Comparison of ENCODE assay signal across 15 cellular contexts in the genomic region with DNA sequence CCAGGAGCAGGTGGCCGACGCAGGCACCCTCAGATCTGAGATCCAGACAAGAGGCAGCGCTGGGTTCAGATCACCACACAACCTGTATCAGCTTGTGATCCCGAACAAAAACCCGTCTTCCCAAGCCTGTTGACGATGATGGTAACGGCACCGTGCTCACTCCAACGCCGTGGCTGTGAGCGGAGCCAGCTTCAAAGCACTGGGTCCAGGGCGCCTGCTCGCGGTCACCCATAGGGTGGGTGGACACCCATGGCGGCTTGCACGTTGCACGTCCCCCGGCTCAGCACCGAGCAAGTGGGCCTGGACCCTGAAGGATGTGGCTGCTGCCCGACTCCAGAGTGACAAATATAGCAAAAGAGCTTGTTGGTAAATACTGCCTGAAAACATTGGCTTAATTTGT. TPM values are rescaled to one million over a fixed set of nuclear protein-coding genes. Genes with fewer than 3 reads are reported as not detected.
DNase-seq lines count a peak whose midpoint lies in the region; ATAC-seq and TF ChIP-seq lines count a peak whose summit lies in the region.
"Had no signal": no experiment of that assay in that cellular context is flagged by ENCODE, and none has a peak within 500 bp of the region (broad histone marks: within the 10 kb centered on the region; RNA-seq: fewer than 3 reads in every experiment).

No MANE protein-coding gene starts in this region.

- no peak for DNase-seq in CD8-positive, alpha-beta T cell
- DNase-seq in activated naive CD8-positive, alpha-beta T cell treated with anti-CD3 and anti-CD28 coated beads for 36 hours: no peak
- DNase-seq in NCI-H146 treated with DMSO at 0.1 percent for 48 hours (lab: John Stamatoyannopoulos, UW; ENCODE audit: unreplicated experiment): no peak
- DNase-seq: C1 segment of cervical spinal cord, Caco-2, HCEC 1CT, Kasumi-1, NCI-H2081, NCI-H510A treated with DMSO at 0.1 percent for 48 hours, Peyer's patch, SHP77 treated with DMSO at 0.1 percent for 48 hours had no signal

- H3K4me1 Mint-ChIP-seq in CD8-positive, alpha-beta T cell (ENCODE audit: low read depth): peaks cover 60% of the 10 kb centered on the region
- H3K4me1 Mint-ChIP-seq in brain: peaks cover 67% of the 10 kb centered on the region
- H3K4me1 Mint-ChIP-seq in activated naive CD8-positive, alpha-beta T cell treated with anti-CD3 and anti-CD28 coated beads for 36 hours: peaks cover 38% of the 10 kb centered on the region

- H3K9me3 Mint-ChIP-seq in CD8-positive, alpha-beta T cell: no peaks in the 10 kb centered on the region
- peaks cover 0 to 5% (median 0%) of the 10 kb centered on the region in 5 experiments for H3K9me3 Mint-ChIP-seq in brain
- H3K9me3 Mint-ChIP-seq in activated naive CD8-positive, alpha-beta T cell treated with anti-CD3 and anti-CD28 coated beads for 36 hours: no peaks in the 10 kb centered on the region

- intact Hi-C loops in CD8-positive, alpha-beta T cell (cut with DNase I, micrococcal nuclease): no loop called here

- CTCF ChIA-PET in CD8-positive, alpha-beta T cell (lab: Charles Lee): interaction anchor here (2.9 kb wide), 1 partner anchor 12 kb away, joined by 8 read pairs; no protein-coding TSS in a partner anchor

- H3K4me1 ChIP-seq in CD8-positive, alpha-beta T cell (ENCODE audit: insufficient read depth, low read length): peaks cover 38% of the 10 kb centered on the region
- H3K4me1 ChIP-seq in muscle layer of colon (ENCODE audit: insufficient read depth, low read length): peaks cover 36% of the 10 kb centered on the region
- H3K4me1 ChIP-seq: Caco-2 had no signal

- no peaks in the 10 kb centered on the region for H3K27me3 Mint-ChIP-seq in CD8-positive, alpha-beta T cell (ENCODE audit: low read depth)
- no peaks in the 10 kb centered on the region for H3K27me3 Mint-ChIP-seq in brain
- no peaks in the 10 kb centered on the region for H3K27me3 Mint-ChIP-seq in activated naive CD8-positive, alpha-beta T cell treated with anti-CD3 and anti-CD28 coated beads for 36 hours

- H3K36me3 Mint-ChIP-seq in CD8-positive, alpha-beta T cell: peaks cover 35% of the 10 kb centered on the region
- H3K36me3 Mint-ChIP-seq in brain: peaks cover 48% of the 10 kb centered on the region
- H3K36me3 Mint-ChIP-seq in activated naive CD8-positive, alpha-beta T cell treated with anti-CD3 and anti-CD28 coated beads for 36 hours: no peaks in the 10 kb centered on the region

- H3K27me3 ChIP-seq in CD8-positive, alpha-beta T cell (ENCODE audit: insufficient read depth, low read length): no peaks in the 10 kb centered on the region
- no peaks in the 10 kb centered on the region for H3K27me3 ChIP-seq in muscle layer of colon (ENCODE audit: control insufficient read depth in 1 of 2, insufficient read depth in 2 of 2, low read length in 2 of 2)
- H3K27me3 ChIP-seq: Peyer's patch had no signal

- ATAC-seq in CD8-positive, alpha-beta T cell: no peak
- ATAC-seq in HG02678 (IDR thresholded peaks at IDR 0.05; ENCODE audit: unreplicated experiment): no peak

- H3K9me3 ChIP-seq in CD8-positive, alpha-beta T cell (ENCODE audit: low read length): no peaks in the 10 kb centered on the region
- H3K9me3 ChIP-seq in muscle layer of colon (ENCODE audit: low read length): no peaks in the 10 kb centered on the region
- H3K9me3 ChIP-seq: Caco-2, Peyer's patch had no signal

- H3K36me3 ChIP-seq in CD8-positive, alpha-beta T cell (ENCODE audit: insufficient read depth, low read length): no peaks in the 10 kb centered on the region
- peaks cover 4% of the 10 kb centered on the region for H3K36me3 ChIP-seq in muscle layer of colon (ENCODE audit: insufficient read depth, low read length)

- TF ChIP-seq CTCF in CD8-positive, alpha-beta T cell (IDR thresholded peaks at IDR 0.05): no peak
- no peak for TF ChIP-seq CTCF in brain (conservative IDR thresholded peaks at IDR 0.05)

- H3K27ac ChIP-seq in CD8-positive, alpha-beta T cell (ENCODE audit: low read depth, low read length): no peak overlapping the region
- H3K27ac ChIP-seq in muscle layer of colon (ENCODE audit: low read depth, low read length): peak overlapping the region; percentile 24
- H3K27ac ChIP-seq in temporal lobe (ENCODE audit: low read depth, low read length): peak overlapping the region; percentile 57
- H3K27ac ChIP-seq: Peyer's patch had no signal

- H3K4me3 ChIP-seq in CD8-positive, alpha-beta T cell (ENCODE audit: low read depth, low read length): no peak overlapping the region
- H3K4me3 ChIP-seq in muscle layer of colon (ENCODE audit: low read depth in 1 of 2, low read length in 2 of 2): no peak overlapping the region
- H3K4me3 ChIP-seq: Peyer's patch had no signal

- no peak overlapping the region for H3K4me3 Mint-ChIP-seq in CD8-positive, alpha-beta T cell
- H3K4me3 Mint-ChIP-seq in brain: no peak overlapping the region
- no peak overlapping the region for H3K4me3 Mint-ChIP-seq in activated naive CD8-positive, alpha-beta T cell treated with anti-CD3 and anti-CD28 coated beads for 36 hours

- no peak overlapping the region for H3K9ac ChIP-seq in muscle layer of colon (ENCODE audit: low read length)

- POLR2A ChIA-PET in CD8-positive, alpha-beta T cell (lab: Charles Lee): interaction anchor here (3.4 kb wide), 1 partner anchor 80 kb away, joined by 14 read pairs; no protein-coding TSS in a partner anchor

- peak overlapping the region; percentile 41 for H3K27ac Mint-ChIP-seq in CD8-positive, alpha-beta T cell
- H3K27ac Mint-ChIP-seq in brain: peak overlapping the region; percentile 23 to 97 (median 72)
- H3K27ac Mint-ChIP-seq in activated naive CD8-positive, alpha-beta T cell treated with anti-CD3 and anti-CD28 coated beads for 36 hours: no peak overlapping the region

RNA-seq across cellular contexts. Expression of a gene that starts 40.9 kb away (rescaled TPM):
- total RNA-seq in CD8-positive, alpha-beta T cell: 10 to 100 TPM; 65.8 to 69.8 TPM
- 8.0 TPM for polyA plus RNA-seq in brain (ENCODE audit: insufficient read depth, low read depth, low replicate concordance)
- total RNA-seq in temporal lobe: 23.4 TPM
- total RNA-seq in activated naive CD8-positive, alpha-beta T cell treated with anti-CD3 and anti-CD28 coated beads for 36 hours: 10 to 100 TPM; 38.1 to 38.2 TPM

RNA-seq across cellular contexts. Expression of a gene that starts 52.5 kb away (rescaled TPM):
- 100 to 1,000 TPM; 129 to 131 TPM for total RNA-seq in CD8-positive, alpha-beta T cell
- 19.5 TPM for polyA plus RNA-seq in brain (ENCODE audit: insufficient read depth, low read depth, low replicate concordance)
- 9.3 TPM for total RNA-seq in temporal lobe
- 10 to 100 TPM; 43.1 to 47.1 TPM for total RNA-seq in activated naive CD8-positive, alpha-beta T cell treated with anti-CD3 and anti-CD28 coated beads for 36 hours
